In the genomic region with DNA sequence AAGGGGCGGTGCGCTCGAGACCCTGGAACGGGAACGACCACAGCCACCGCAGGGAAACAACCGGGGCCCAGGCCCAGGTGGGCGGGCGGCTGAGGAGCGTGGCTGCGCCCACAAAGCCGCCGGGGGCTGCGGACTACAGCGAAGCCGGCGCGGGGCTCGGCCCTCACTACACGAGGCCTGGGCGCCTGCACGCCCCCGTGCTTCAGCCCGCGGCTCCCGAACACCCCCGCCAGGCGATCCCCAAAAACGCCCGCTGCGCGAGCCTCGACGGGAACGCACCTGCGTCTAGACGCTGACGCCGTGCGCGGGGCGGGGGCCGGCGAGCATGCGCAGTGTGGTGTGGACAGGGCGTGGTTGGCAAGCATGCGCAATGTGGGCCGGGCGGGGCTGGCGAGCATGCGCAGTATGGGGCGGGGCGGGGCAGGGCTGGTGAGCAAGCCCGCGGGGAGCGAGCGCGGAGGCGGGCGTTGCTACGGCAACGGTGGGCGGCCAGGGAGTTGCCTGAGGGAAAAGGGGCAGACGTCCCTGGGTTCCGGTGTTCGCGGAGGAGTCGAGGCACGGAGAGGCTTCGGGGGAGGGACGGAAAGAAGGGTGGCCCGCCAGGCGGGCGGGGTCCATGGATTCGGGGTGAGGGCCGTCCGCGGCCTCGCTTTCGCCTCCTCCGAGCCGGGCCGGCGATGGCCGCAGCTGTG, we compare ENCODE assay signal across 2 cellular contexts.
TF ChIP-seq lines count a peak whose summit lies in the region.

A gene (plus strand): TSS at position 518 of the 692 bp plus-strand sequence. CDS start 3,104 bp downstream, outside the sequence.

TF ChIP-seq in HCT116, 20 proteins besides CTCF, POLR2A, EP300 and RAD21 (continued from another document):
- TF ChIP-seq, protein P1, sequence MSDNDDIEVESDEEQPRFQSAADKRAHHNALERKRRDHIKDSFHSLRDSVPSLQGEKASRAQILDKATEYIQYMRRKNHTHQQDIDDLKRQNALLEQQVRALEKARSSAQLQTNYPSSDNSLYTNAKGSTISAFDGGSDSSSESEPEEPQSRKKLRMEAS (IDR thresholded peaks at IDR 0.05): peak; percentile 99

TF ChIP-seq in SK-N-SH, 30 proteins besides CTCF, POLR2A, EP300 and RAD21 (continued from another document):
- TF ChIP-seq, protein P2, sequence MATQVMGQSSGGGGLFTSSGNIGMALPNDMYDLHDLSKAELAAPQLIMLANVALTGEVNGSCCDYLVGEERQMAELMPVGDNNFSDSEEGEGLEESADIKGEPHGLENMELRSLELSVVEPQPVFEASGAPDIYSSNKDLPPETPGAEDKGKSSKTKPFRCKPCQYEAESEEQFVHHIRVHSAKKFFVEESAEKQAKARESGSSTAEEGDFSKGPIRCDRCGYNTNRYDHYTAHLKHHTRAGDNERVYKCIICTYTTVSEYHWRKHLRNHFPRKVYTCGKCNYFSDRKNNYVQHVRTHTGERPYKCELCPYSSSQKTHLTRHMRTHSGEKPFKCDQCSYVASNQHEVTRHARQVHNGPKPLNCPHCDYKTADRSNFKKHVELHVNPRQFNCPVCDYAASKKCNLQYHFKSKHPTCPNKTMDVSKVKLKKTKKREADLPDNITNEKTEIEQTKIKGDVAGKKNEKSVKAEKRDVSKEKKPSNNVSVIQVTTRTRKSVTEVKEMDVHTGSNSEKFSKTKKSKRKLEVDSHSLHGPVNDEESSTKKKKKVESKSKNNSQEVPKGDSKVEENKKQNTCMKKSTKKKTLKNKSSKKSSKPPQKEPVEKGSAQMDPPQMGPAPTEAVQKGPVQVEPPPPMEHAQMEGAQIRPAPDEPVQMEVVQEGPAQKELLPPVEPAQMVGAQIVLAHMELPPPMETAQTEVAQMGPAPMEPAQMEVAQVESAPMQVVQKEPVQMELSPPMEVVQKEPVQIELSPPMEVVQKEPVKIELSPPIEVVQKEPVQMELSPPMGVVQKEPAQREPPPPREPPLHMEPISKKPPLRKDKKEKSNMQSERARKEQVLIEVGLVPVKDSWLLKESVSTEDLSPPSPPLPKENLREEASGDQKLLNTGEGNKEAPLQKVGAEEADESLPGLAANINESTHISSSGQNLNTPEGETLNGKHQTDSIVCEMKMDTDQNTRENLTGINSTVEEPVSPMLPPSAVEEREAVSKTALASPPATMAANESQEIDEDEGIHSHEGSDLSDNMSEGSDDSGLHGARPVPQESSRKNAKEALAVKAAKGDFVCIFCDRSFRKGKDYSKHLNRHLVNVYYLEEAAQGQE (IDR thresholded peaks at IDR 0.05; ENCODE audit: low read depth, low read length): no peak; the same call in 1 of the 2 replicates
- TF ChIP-seq, protein P3, sequence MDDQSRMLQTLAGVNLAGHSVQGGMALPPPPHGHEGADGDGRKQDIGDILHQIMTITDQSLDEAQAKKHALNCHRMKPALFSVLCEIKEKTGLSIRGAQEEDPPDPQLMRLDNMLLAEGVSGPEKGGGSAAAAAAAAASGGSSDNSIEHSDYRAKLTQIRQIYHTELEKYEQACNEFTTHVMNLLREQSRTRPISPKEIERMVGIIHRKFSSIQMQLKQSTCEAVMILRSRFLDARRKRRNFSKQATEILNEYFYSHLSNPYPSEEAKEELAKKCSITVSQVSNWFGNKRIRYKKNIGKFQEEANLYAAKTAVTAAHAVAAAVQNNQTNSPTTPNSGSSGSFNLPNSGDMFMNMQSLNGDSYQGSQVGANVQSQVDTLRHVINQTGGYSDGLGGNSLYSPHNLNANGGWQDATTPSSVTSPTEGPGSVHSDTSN (IDR thresholded peaks at IDR 0.05): no peak
- TF ChIP-seq POLR2AphosphoS5 (IDR thresholded peaks at IDR 0.05; ENCODE audit: low read depth, low read length) (peak; percentile 78), NRF1 (IDR thresholded peaks at IDR 0.05; ENCODE audit: low read depth, low read length) (peak; percentile 99)
- TF ChIP-seq, protein P4, sequence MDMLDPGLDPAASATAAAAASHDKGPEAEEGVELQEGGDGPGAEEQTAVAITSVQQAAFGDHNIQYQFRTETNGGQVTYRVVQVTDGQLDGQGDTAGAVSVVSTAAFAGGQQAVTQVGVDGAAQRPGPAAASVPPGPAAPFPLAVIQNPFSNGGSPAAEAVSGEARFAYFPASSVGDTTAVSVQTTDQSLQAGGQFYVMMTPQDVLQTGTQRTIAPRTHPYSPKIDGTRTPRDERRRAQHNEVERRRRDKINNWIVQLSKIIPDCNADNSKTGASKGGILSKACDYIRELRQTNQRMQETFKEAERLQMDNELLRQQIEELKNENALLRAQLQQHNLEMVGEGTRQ (IDR thresholded peaks at IDR 0.05; ENCODE audit: borderline replicate concordance, low read depth, low read length): no peak
- TF ChIP-seq, protein P1 (IDR thresholded peaks at IDR 0.05; ENCODE audit: low read depth): peak; percentile 99
